14 cellular contexts compared by ENCODE assay signal in the genomic region with DNA sequence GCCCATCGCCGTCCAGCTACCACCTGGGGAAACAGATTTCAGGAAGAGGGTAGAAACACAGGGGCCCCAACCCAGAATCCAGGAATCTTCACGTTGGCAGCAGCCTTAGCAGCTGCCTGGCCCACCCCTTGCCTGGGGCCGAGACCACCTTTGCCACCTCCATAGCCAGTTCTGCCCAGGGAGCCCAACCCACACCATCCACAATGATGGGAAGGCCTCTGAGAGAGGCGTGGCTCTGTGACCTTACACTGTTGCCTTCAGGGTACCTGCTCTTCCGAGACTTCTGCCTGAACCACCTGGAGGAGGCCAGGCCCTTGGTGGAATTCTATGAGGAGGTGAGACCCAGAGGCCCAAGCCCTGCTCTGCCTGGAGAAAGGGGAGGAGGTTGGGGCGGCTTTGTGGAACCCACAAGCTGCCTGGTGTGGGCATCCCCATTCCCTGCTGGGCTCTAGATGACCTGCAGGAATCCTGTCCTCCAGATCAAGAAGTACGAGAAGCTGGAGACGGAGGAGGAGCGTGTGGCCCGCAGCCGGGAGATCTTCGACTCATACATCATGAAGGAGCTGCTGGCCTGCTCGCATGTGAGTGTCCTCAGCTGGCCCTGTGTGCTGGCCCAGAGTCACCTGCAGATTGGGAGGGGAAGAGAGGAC. TPM values are rescaled to one million over a fixed set of nuclear protein-coding genes. Genes with fewer than 3 reads are reported as not detected.
DNase-seq lines count a peak whose midpoint lies in the region; ATAC-seq and TF ChIP-seq lines count a peak whose summit lies in the region.
"Had no signal": no experiment of that assay in that cellular context is flagged by ENCODE, and none has a peak within 500 bp of the region (broad histone marks: within the 10 kb centered on the region; RNA-seq: fewer than 3 reads in every experiment).

No MANE protein-coding gene starts in this region.

- no peaks in the 10 kb centered on the region for H3K27me3 ChIP-seq in BE2C

- H3K4me3 ChIP-seq in BE2C (ENCODE audit: low read depth, low read length): no peak overlapping the region
- H3K4me3 ChIP-seq: lung had no signal

- peak overlapping the region; percentile 99 for H3K4me3 Mint-ChIP-seq in central memory CD8-positive, alpha-beta T cell
- H3K4me3 Mint-ChIP-seq in neural crest cell: peak overlapping the region; percentile 23

- H3K36me3 Mint-ChIP-seq in central memory CD8-positive, alpha-beta T cell (ENCODE audit: insufficient read depth): peaks cover 67% of the 10 kb centered on the region
- H3K36me3 Mint-ChIP-seq in neural crest cell (ENCODE audit: low read depth): no peaks in the 10 kb centered on the region

- H3K4me1 Mint-ChIP-seq in central memory CD8-positive, alpha-beta T cell: peaks cover 55% of the 10 kb centered on the region
- peaks cover 15% of the 10 kb centered on the region for H3K4me1 Mint-ChIP-seq in neural crest cell

- H3K9me3 Mint-ChIP-seq in central memory CD8-positive, alpha-beta T cell: no peaks in the 10 kb centered on the region
- no peaks in the 10 kb centered on the region for H3K9me3 Mint-ChIP-seq in neural crest cell

- DNase-seq in BE2C: peak; percentile 3
- no peak for DNase-seq in central memory CD8-positive, alpha-beta T cell (ENCODE audit: low spot score in 2 of 2)
- DNase-seq in neural crest cell (ENCODE audit: low read depth, low spot score): no peak
- DNase-seq in effector CD8-positive, alpha-beta T cell (lab: John Stamatoyannopoulos, UW): no peak
- DNase-seq in NCI-H2107 (lab: John Stamatoyannopoulos, UW): no peak
- DNase-seq: activated T-cell treated with anti-CD3 and anti-CD28 coated beads, Interleukin-2, amount 50 U/mL, for 1 hour; COR-L47; cortex of kidney; NCI-H1092 had no signal

- H3K36me3 ChIP-seq in BE2C (peaks cover 60% of the 10 kb centered on the region), KOPT-K1 (ENCODE audit: insufficient read depth, low read length) (peaks cover 87% of the 10 kb centered on the region)

- H3K9me3 ChIP-seq in BE2C (no peaks in the 10 kb centered on the region), KOPT-K1 (ENCODE audit: insufficient read depth, low read length, poor library complexity, severe bottlenecking) (no peaks in the 10 kb centered on the region)

- peak overlapping the region; percentile 100 for H3K27ac ChIP-seq in KOPT-K1 (ENCODE audit: low read depth, low read length, poor library complexity, severe bottlenecking)

- no peak for ATAC-seq in central memory CD8-positive, alpha-beta T cell (replicated peaks; ENCODE audit: extremely low read depth, poor library complexity, severe bottlenecking)
- ATAC-seq in HG03045 (IDR thresholded peaks at IDR 0.05; ENCODE audit: unreplicated experiment) (no peak), GM21423 (IDR thresholded peaks at IDR 0.05; ENCODE audit: unreplicated experiment) (no peak)
- ATAC-seq: HCT116 had no signal

- H3K27me3 Mint-ChIP-seq in central memory CD8-positive, alpha-beta T cell: no peaks in the 10 kb centered on the region
- no peaks in the 10 kb centered on the region for H3K27me3 Mint-ChIP-seq in neural crest cell (ENCODE audit: low read depth)

- H3K4me1 ChIP-seq in BE2C: peaks cover 24% of the 10 kb centered on the region

- no peak for TF ChIP-seq CTCF in BE2C (IDR thresholded peaks at IDR 0.05; ENCODE audit: low read depth, low read length)
- TF ChIP-seq CTCF in neural crest cell (conservative IDR thresholded peaks at IDR 0.05): no peak

- H3K27ac Mint-ChIP-seq in central memory CD8-positive, alpha-beta T cell (ENCODE audit: low read depth): peak overlapping the region; percentile 98
- H3K27ac Mint-ChIP-seq in neural crest cell (ENCODE audit: unreplicated experiment): no peak overlapping the region

RNA-seq across cellular contexts. Expression of a gene that starts 10.0 kb away (rescaled TPM):
- 133 TPM for polyA plus RNA-seq in BE2C (2012; ENCODE audit: insufficient read depth, insufficient read length, low read depth)
- total RNA-seq in neural crest cell: 58.9 and 71.8 TPM in 2 replicates

RNA-seq across cellular contexts. Expression of a gene that starts 12.8 kb away (rescaled TPM):
- 272 TPM for polyA plus RNA-seq in BE2C (2012; ENCODE audit: insufficient read depth, insufficient read length, low read depth)
- total RNA-seq in neural crest cell: 51.3 and 55.1 TPM in 2 replicates

RNA-seq across cellular contexts. Expression of a gene that starts 24.3 kb away (rescaled TPM):
- 3.9 TPM for polyA plus RNA-seq in BE2C (2012; ENCODE audit: insufficient read depth, insufficient read length, low read depth)
- 3.0 and 3.3 TPM in 2 replicates for total RNA-seq in neural crest cell
